Comparison of ENCODE assay signal across 10 cellular contexts in the genomic region with DNA sequence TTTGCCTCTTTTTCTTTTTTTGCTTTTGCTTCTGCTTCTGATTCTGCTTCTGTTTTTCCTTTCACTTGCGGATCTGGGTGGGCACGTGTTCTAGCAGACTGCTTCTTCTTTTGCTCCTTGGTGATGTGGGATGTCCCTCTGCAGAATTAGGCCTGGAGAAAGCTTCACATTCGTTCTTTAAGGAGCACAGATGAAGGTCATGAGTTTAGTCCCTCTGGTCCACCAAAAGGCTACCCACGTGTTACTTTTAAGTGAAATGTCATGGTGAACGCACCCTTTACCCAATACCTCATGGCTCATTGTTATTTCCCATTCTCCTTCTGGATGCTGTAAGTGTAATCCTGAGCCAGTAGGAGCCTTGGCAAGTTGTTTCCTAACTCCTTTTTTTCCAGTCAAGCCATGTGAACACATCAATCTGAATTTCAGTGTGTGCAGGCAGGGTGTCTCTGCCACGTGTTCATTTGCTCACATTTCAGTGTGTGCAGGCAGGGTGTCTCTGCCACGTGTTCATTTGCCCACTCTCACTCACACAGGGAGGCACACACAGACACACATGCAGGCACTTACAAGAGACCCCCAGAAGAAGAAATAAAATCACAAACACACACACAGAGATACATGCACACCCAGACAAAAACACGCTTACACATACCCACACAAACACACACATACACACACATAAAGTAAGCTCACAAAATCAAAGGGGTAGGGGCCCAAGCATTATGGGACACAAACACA. TPM values are rescaled to one million over a fixed set of nuclear protein-coding genes. Genes with fewer than 3 reads are reported as not detected.
DNase-seq lines count a peak whose midpoint lies in the region; ATAC-seq and TF ChIP-seq lines count a peak whose summit lies in the region.
"Had no signal": no experiment of that assay in that cellular context is flagged by ENCODE, and none has a peak within 500 bp of the region (broad histone marks: within the 10 kb centered on the region; RNA-seq: fewer than 3 reads in every experiment).

No MANE protein-coding gene starts in this region.

- no peak for TF ChIP-seq CTCF in OCI-LY3 (IDR thresholded peaks at IDR 0.05; ENCODE audit: low read depth, low read length)

- POLR2A ChIA-PET in activated CD4-positive, alpha-beta T cell treated with anti-CD3 and anti-CD28 coated beads for 36 hours (lab: Charles Lee): no interaction called here

- peak overlapping the region; percentile 64 for H3K9ac ChIP-seq in OCI-LY3 (ENCODE audit: low read length)

- H3K27ac ChIP-seq in OCI-LY3 (ENCODE audit: low read length): peak overlapping the region; percentile 91

- H3K9me3 Mint-ChIP-seq in activated CD4-positive, alpha-beta T cell treated with anti-CD3 and anti-CD28 coated beads for 36 hours (ENCODE audit: low read depth): no peaks in the 10 kb centered on the region
- H3K9me3 Mint-ChIP-seq in effector memory CD8-positive, alpha-beta T cell: no peaks in the 10 kb centered on the region
- H3K9me3 Mint-ChIP-seq in stimulated activated memory B cell treated with anti-CD40 and anti-IgM and Interleukin-4, amounts not matched to agents 10 μg/mL and 1 μg/mL and 100 μg/mL, for 72 hours: no peaks in the 10 kb centered on the region

- peaks cover 7% of the 10 kb centered on the region; the same call in 1 of the 2 replicates for H3K79me2 ChIP-seq in OCI-LY3 (ENCODE audit: low read length)

- no peaks in the 10 kb centered on the region for H3K9me3 ChIP-seq in OCI-LY3 (ENCODE audit: insufficient read depth, low read length)

- H2AFZ ChIP-seq in OCI-LY3 (ENCODE audit: low read depth, low read length): no peak overlapping the region

- H3K27ac Mint-ChIP-seq in activated CD4-positive, alpha-beta T cell treated with anti-CD3 and anti-CD28 coated beads for 36 hours: peak overlapping the region; percentile 99
- peak overlapping the region; percentile 93 to 95 for H3K27ac Mint-ChIP-seq in effector memory CD8-positive, alpha-beta T cell
- peak overlapping the region; percentile 93 for H3K27ac Mint-ChIP-seq in stimulated activated memory B cell treated with anti-CD40 and anti-IgM and Interleukin-4, amounts not matched to agents 10 μg/mL and 1 μg/mL and 100 μg/mL, for 72 hours

- peaks cover 7% of the 10 kb centered on the region for H3K36me3 Mint-ChIP-seq in activated CD4-positive, alpha-beta T cell treated with anti-CD3 and anti-CD28 coated beads for 36 hours (ENCODE audit: low read depth)
- H3K36me3 Mint-ChIP-seq in effector memory CD8-positive, alpha-beta T cell (ENCODE audit: insufficient read depth): peaks cover 11% of the 10 kb centered on the region
- H3K36me3 Mint-ChIP-seq in stimulated activated memory B cell treated with anti-CD40 and anti-IgM and Interleukin-4, amounts not matched to agents 10 μg/mL and 1 μg/mL and 100 μg/mL, for 72 hours: no peaks in the 10 kb centered on the region

- no peaks in the 10 kb centered on the region for H3K36me3 ChIP-seq in OCI-LY3 (replicated peaks; ENCODE audit: low read depth, low read length)

- H4K20me1 ChIP-seq in OCI-LY3 (ENCODE audit: insufficient read depth, low read length): no peaks in the 10 kb centered on the region

- no peaks in the 10 kb centered on the region for H3K27me3 ChIP-seq in OCI-LY3 (ENCODE audit: low read depth, low read length)

- CTCF ChIA-PET in activated CD4-positive, alpha-beta T cell treated with anti-CD3 and anti-CD28 coated beads for 36 hours (lab: Charles Lee): interaction anchor here (0.6 to 2.8 kb wide), 4 partner anchors 17 to 213 kb away, joined by 3 to 17 read pairs (median 4); no protein-coding TSS in a partner anchor

- H3K4me1 ChIP-seq in OCI-LY3 (ENCODE audit: low read length): peaks cover 43% of the 10 kb centered on the region

- H3K4me3 Mint-ChIP-seq in activated CD4-positive, alpha-beta T cell treated with anti-CD3 and anti-CD28 coated beads for 36 hours: peak overlapping the region; percentile 67
- peak overlapping the region; percentile 68 to 79 for H3K4me3 Mint-ChIP-seq in effector memory CD8-positive, alpha-beta T cell
- H3K4me3 Mint-ChIP-seq in stimulated activated memory B cell treated with anti-CD40 and anti-IgM and Interleukin-4, amounts not matched to agents 10 μg/mL and 1 μg/mL and 100 μg/mL, for 72 hours: peak overlapping the region; percentile 59

- H3K4me3 ChIP-seq in OCI-LY3 (ENCODE audit: low read length): peak overlapping the region; percentile 76; the same call in 1 of the 2 replicates

- intact Hi-C loops in activated CD4-positive, alpha-beta T cell treated with anti-CD3 and anti-CD28 coated beads for 36 hours (cut with DNase I, micrococcal nuclease): no loop called here

- no peak for ATAC-seq in activated CD4-positive, alpha-beta T cell treated with anti-CD3 and anti-CD28 coated beads for 36 hours
- no peak for ATAC-seq in effector memory CD8-positive, alpha-beta T cell (replicated peaks)
- ATAC-seq in stimulated activated memory B cell treated with anti-CD40 and anti-IgM and Interleukin-4, amounts not matched to agents 10 μg/mL and 1 μg/mL and 100 μg/mL, for 72 hours: no peak
- ATAC-seq in GM19035 (IDR thresholded peaks at IDR 0.05; ENCODE audit: unreplicated experiment) (no peak), HG02763 (IDR thresholded peaks at IDR 0.05; ENCODE audit: unreplicated experiment) (no peak)
- ATAC-seq: SK-N-SH treated with all-trans-retinoic acid at 6 μM for 48 hours had no signal

- peaks cover 51% of the 10 kb centered on the region for H3K4me1 Mint-ChIP-seq in activated CD4-positive, alpha-beta T cell treated with anti-CD3 and anti-CD28 coated beads for 36 hours
- H3K4me1 Mint-ChIP-seq in effector memory CD8-positive, alpha-beta T cell (ENCODE audit: low read depth in 2 of 2): peaks cover 38 to 39% of the 10 kb centered on the region in 2 donors
- H3K4me1 Mint-ChIP-seq in stimulated activated memory B cell treated with anti-CD40 and anti-IgM and Interleukin-4, amounts not matched to agents 10 μg/mL and 1 μg/mL and 100 μg/mL, for 72 hours: peaks cover 54% of the 10 kb centered on the region

- DNase-seq in activated CD4-positive, alpha-beta T cell treated with anti-CD3 and anti-CD28 coated beads for 36 hours: no peak
- no peak for DNase-seq in activated CD4-positive, alpha-beta T cell treated with anti-CD3 and anti-CD28 coated beads, Interleukin-2, amount 50 U/mL, for 48 hours
- no peak for DNase-seq in effector memory CD8-positive, alpha-beta T cell
- DNase-seq in Ammon's horn (ENCODE audit: low spot score): no peak
- DNase-seq: amygdala had no signal

- no peaks in the 10 kb centered on the region for H3K27me3 Mint-ChIP-seq in activated CD4-positive, alpha-beta T cell treated with anti-CD3 and anti-CD28 coated beads for 36 hours
- H3K27me3 Mint-ChIP-seq in effector memory CD8-positive, alpha-beta T cell: no peaks in the 10 kb centered on the region
- no peaks in the 10 kb centered on the region for H3K27me3 Mint-ChIP-seq in stimulated activated memory B cell treated with anti-CD40 and anti-IgM and Interleukin-4, amounts not matched to agents 10 μg/mL and 1 μg/mL and 100 μg/mL, for 72 hours

- peak overlapping the region; percentile 90 for H3K4me2 ChIP-seq in OCI-LY3 (ENCODE audit: low read length)

RNA-seq across cellular contexts. Expression of a gene that starts 36.9 kb away (rescaled TPM):
- total RNA-seq in activated CD4-positive, alpha-beta T cell treated with anti-CD3 and anti-CD28 coated beads for 36 hours: 10 to 100 TPM; 37.0 to 53.3 TPM
